Comparison of ENCODE assay signal across 8 cellular contexts in the genomic region with DNA sequence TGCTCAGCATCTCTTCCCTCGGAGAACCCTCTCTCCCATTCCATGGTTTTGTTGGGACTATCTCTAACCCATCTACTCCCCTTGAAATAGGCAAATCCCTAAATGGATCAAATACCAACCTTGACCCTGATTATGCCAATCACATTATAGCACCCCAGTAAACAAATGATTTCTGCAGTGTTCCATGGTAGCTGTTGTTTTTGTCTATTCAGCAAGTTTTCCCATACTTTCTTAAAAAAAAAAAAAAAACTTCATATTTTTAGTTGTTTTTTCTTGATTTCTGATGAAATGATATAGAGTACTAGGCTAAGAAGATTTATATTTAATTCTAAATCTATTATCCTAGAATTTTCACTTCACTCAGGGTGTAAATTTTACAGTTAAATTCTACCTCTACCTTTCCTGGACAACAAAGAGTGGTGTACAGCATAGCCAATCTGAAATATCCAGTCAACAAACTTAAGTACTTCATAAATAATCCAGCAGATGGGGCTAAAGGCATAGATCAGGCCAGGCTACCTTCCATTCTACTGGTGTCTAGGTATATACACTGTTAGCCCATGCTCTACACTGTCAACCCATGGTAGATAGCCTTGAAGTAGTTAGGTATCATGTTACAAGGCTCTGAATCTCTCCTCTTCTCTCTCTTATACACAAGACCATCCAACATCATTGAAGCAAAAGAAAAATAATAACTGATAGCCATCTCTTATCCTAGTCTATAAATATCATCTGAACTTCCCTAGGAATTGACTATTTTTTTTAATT.
DNase-seq lines count a peak whose midpoint lies in the region; ATAC-seq, FAIRE-seq and TF ChIP-seq lines count a peak whose summit lies in the region.

No MANE protein-coding gene starts in this region.

- ATAC-seq in GM19023 (IDR thresholded peaks at IDR 0.05; ENCODE audit: unreplicated experiment) (peak; percentile 97), HG03064 (IDR thresholded peaks at IDR 0.05; ENCODE audit: low read depth, unreplicated experiment) (peak; percentile 87), esophagus mucosa (peak; percentile 97), natural killer cell (peak; percentile 89 to 99 (median 98))

- intact Hi-C loops in natural killer cell (cut with micrococcal nuclease): loop anchor here (1.0 to 10.0 kb wide), 4 partner anchors 200 to 1316 kb away; no protein-coding TSS in a partner anchor

- H3K9me3 Mint-ChIP-seq in natural killer cell: no peaks in the 10 kb centered on the region

- no peak overlapping the region for H3K4me3 Mint-ChIP-seq in natural killer cell

- no peaks in the 10 kb centered on the region for H3K27me3 Mint-ChIP-seq in natural killer cell (ENCODE audit: low read depth in 2 of 2)

- no peak overlapping the region for H3K27ac Mint-ChIP-seq in natural killer cell

- peak; percentile 63 for TF ChIP-seq CTCF in D721Med (IDR thresholded peaks at IDR 0.05; ENCODE audit: insufficient read depth, missing control alignments)
- peak; percentile 62 for TF ChIP-seq CTCF in natural killer cell (IDR thresholded peaks at IDR 0.05)

- DNase-seq in D721Med (ENCODE audit: insufficient read length, low spot score): no peak
- DNase-seq in NCI-H187 treated with DMSO at 0.1 percent for 48 hours (lab: John Stamatoyannopoulos, UW): peak; percentile 96
- DNase-seq in SW 1271 (lab: John Stamatoyannopoulos, UW): peak; percentile 40 to 89
- DNase-seq in natural killer cell: no peak
- DNase-seq in stimulated activated CD4-positive, alpha-beta T cell treated with anti-CD3 and anti-CD28 coated beads, Interleukin-1b, Interleukin-23, amount 100 ng/mL, for 48 hours: no peak

- no peaks in the 10 kb centered on the region for H3K36me3 Mint-ChIP-seq in natural killer cell

- FAIRE-seq in D721Med (lab: Jason Lieb, UNC): peak; percentile 81

- H3K4me1 Mint-ChIP-seq in natural killer cell: peaks cover 0 to 8% of the 10 kb centered on the region in 2 donors

Comparison
In these comparisons a context has a peak if more than half of its experiments do, and no peak if none do; other contexts are left out.
1. DNase-seq: peak in NCI-H187 treated with DMSO at 0.1 percent for 48 hours (single experiment) and SW 1271 (2 of 2); none in D721Med (single experiment), natural killer cell (single experiment) and stimulated activated CD4-positive, alpha-beta T cell treated with anti-CD3 and anti-CD28 coated beads, Interleukin-1b, Interleukin-23, amount 100 ng/mL, for 48 hours (single experiment).
2. Peak in every context shown above with its lines, with median percentiles within 50 percentile points of each other: ATAC-seq.